1 cellular context compared by ENCODE assay signal in the genomic region with DNA sequence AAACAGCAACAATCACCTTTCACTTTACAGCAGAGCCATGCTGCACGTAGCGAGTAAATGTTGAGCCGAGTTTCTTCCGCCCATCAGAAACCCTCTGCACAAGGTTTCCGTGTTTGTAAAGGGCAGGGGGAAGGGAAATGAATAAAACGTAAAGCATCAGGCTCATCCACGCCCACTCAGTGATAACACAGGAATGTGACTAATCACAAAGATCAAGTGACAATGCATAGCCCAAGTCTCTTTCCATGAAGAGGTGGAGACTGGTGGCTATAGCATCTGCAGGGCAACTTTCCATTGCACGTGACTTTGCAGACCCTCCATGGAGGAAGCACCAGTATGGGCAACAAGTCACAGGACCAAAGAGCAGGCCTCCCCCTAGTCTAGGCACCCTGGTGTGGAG.
TF ChIP-seq lines count a peak whose summit lies in the region.

No MANE protein-coding gene starts in this region.

TF ChIP-seq in HEK293, 187 proteins besides CTCF, POLR2A, EP300 and RAD21 (continued from another document):
- TF ChIP-seq ZNF704 (tag by site-specific recombination; IDR thresholded peaks at IDR 0.05): no peak
- no peak for TF ChIP-seq ZNF707 (tag by site-specific recombination; IDR thresholded peaks at IDR 0.05)
- TF ChIP-seq ZNF18 (tag by site-specific recombination; IDR thresholded peaks at IDR 0.05): no peak
- no peak for TF ChIP-seq ZNF658 (tag by site-specific recombination; IDR thresholded peaks at IDR 0.05)
- no peak for TF ChIP-seq ZNF830 (tag by site-specific recombination; IDR thresholded peaks at IDR 0.05; ENCODE audit: low read depth)
- TF ChIP-seq, protein P1, sequence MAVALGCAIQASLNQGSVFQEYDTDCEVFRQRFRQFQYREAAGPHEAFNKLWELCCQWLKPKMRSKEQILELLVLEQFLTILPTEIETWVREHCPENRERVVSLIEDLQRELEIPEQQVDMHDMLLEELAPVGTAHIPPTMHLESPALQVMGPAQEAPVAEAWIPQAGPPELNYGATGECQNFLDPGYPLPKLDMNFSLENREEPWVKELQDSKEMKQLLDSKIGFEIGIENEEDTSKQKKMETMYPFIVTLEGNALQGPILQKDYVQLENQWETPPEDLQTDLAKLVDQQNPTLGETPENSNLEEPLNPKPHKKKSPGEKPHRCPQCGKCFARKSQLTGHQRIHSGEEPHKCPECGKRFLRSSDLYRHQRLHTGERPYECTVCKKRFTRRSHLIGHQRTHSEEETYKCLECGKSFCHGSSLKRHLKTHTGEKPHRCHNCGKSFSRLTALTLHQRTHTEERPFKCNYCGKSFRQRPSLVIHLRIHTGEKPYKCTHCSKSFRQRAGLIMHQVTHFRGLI (tag by site-specific recombination; IDR thresholded peaks at IDR 0.05): no peak
- no peak for TF ChIP-seq ZNF404 (tag by site-specific recombination; IDR thresholded peaks at IDR 0.05)
- no peak for TF ChIP-seq ZFP3 (tag by site-specific recombination; IDR thresholded peaks at IDR 0.05; ENCODE audit: low read depth)
- no peak for TF ChIP-seq ZNF324 (tag by site-specific recombination; IDR thresholded peaks at IDR 0.05)
- no peak for TF ChIP-seq ZNF791 (tag by site-specific recombination; IDR thresholded peaks at IDR 0.05)
- TF ChIP-seq, protein P2, sequence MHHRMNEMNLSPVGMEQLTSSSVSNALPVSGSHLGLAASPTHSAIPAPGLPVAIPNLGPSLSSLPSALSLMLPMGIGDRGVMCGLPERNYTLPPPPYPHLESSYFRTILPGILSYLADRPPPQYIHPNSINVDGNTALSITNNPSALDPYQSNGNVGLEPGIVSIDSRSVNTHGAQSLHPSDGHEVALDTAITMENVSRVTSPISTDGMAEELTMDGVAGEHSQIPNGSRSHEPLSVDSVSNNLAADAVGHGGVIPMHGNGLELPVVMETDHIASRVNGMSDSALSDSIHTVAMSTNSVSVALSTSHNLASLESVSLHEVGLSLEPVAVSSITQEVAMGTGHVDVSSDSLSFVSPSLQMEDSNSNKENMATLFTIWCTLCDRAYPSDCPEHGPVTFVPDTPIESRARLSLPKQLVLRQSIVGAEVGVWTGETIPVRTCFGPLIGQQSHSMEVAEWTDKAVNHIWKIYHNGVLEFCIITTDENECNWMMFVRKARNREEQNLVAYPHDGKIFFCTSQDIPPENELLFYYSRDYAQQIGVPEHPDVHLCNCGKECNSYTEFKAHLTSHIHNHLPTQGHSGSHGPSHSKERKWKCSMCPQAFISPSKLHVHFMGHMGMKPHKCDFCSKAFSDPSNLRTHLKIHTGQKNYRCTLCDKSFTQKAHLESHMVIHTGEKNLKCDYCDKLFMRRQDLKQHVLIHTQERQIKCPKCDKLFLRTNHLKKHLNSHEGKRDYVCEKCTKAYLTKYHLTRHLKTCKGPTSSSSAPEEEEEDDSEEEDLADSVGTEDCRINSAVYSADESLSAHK (tag by site-specific recombination; IDR thresholded peaks at IDR 0.05): no peak
- no peak for TF ChIP-seq ZNF660 (tag by site-specific recombination; IDR thresholded peaks at IDR 0.05)
- TF ChIP-seq ZNF521 (tag by site-specific recombination; IDR thresholded peaks at IDR 0.05): no peak
- TF ChIP-seq, protein P3, sequence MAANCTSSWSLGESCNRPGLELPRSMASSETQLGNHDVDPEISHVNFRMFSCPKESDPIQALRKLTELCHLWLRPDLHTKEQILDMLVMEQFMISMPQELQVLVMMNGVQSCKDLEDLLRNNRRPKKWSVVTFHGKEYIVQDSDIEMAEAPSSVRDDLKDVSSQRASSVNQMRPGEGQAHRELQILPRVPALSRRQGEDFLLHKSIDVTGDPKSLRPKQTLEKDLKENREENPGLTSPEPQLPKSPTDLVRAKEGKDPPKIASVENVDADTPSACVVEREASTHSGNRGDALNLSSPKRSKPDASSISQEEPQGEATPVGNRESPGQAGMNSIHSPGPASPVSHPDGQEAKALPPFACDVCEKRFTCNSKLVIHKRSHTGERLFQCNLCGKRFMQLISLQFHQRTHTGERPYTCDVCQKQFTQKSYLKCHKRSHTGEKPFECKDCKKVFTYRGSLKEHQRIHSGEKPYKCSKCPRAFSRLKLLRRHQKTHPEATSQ (tag by site-specific recombination; IDR thresholded peaks at IDR 0.05): no peak
- peak; percentile 53; the same call in 1 of the 2 replicates for TF ChIP-seq EGR2 (tag by site-specific recombination; IDR thresholded peaks at IDR 0.05; ENCODE audit: low read depth)
- peak; percentile 41; the same call in 1 of the 2 replicates for TF ChIP-seq PRDM1 (tag by site-specific recombination; IDR thresholded peaks at IDR 0.05)
- peak; percentile 47; the same call in 1 of the 2 replicates for TF ChIP-seq ZFHX2 (tag by site-specific recombination; conservative IDR thresholded peaks at IDR 0.05)
- TF ChIP-seq TRIM28 (IDR thresholded peaks at IDR 0.05; ENCODE audit: borderline replicate concordance, low read length): no peak
- TF ChIP-seq ZNF157 (tag by site-specific recombination; IDR thresholded peaks at IDR 0.05): no peak
- TF ChIP-seq BCL11B (tag by site-specific recombination; IDR thresholded peaks at IDR 0.05; ENCODE audit: low read depth): no peak
- TF ChIP-seq ZNF354C (tag by site-specific recombination; IDR thresholded peaks at IDR 0.05; ENCODE audit: borderline replicate concordance, low read depth): no peak
- TF ChIP-seq, protein P4, sequence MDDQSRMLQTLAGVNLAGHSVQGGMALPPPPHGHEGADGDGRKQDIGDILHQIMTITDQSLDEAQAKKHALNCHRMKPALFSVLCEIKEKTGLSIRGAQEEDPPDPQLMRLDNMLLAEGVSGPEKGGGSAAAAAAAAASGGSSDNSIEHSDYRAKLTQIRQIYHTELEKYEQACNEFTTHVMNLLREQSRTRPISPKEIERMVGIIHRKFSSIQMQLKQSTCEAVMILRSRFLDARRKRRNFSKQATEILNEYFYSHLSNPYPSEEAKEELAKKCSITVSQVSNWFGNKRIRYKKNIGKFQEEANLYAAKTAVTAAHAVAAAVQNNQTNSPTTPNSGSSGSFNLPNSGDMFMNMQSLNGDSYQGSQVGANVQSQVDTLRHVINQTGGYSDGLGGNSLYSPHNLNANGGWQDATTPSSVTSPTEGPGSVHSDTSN (CRISPR knock-in tag; IDR thresholded peaks at IDR 0.05): no peak
- no peak for TF ChIP-seq ZNF132 (tag by site-specific recombination; IDR thresholded peaks at IDR 0.05; ENCODE audit: borderline replicate concordance)
- TF ChIP-seq OSR2 (tag by site-specific recombination; IDR thresholded peaks at IDR 0.05): no peak
- 0 out of 2 replicates have a peak, but pooled peaks have one; percentile 14 for TF ChIP-seq ZNF600 (tag by site-specific recombination; IDR thresholded peaks at IDR 0.05)
- TF ChIP-seq ZNF560 (tag by site-specific recombination; IDR thresholded peaks at IDR 0.05; ENCODE audit: borderline replicate concordance): no peak
